Comparison of ENCODE assay signal across 19 cellular contexts in the genomic region with DNA sequence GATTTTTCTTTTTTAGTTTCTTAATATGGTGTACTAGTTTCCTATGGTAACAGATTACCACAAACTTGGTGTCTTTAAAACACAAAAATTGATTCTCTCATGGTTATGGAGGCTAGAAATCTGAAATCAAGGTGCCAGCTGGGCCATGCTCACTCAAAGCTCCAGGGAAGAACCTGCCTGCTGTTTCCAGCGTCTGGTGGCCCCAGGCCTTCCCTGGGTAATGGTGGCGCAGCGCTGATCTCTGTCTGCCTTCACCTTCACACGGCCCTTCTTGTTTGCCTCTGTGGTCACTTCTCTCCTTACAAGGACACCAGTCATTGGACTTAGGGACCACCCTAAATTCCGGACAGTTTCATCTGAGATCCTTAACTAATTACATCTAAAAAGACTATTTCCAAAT.
DNase-seq lines count a peak whose midpoint lies in the region; ATAC-seq and TF ChIP-seq lines count a peak whose summit lies in the region.
"Had no signal": no experiment of that assay in that cellular context is flagged by ENCODE, and none has a peak within 500 bp of the region (broad histone marks: within the 10 kb centered on the region; RNA-seq: fewer than 3 reads in every experiment).

No MANE protein-coding gene starts in this region.

- H3K27me3 Mint-ChIP-seq in GM23338 (ENCODE audit: insufficient read depth, low read depth, poor library complexity) (peaks cover 9% of the 10 kb centered on the region), mesothelial cell of epicardium (ENCODE audit: low read depth) (peaks cover 5% of the 10 kb centered on the region)
- H3K27me3 Mint-ChIP-seq: CD8-positive, alpha-beta memory T cell had no signal

- H3K4me1 Mint-ChIP-seq in GM23338 (peaks cover 8% of the 10 kb centered on the region; the same call in 2 of the 3 replicates), mesothelial cell of epicardium (no peaks in the 10 kb centered on the region)
- H3K4me1 Mint-ChIP-seq: CD8-positive, alpha-beta memory T cell had no signal

- H3K27me3 ChIP-seq in GM23338 (ENCODE audit: insufficient read depth) = no peaks in the 10 kb centered on the region
- H3K27me3 ChIP-seq in Panc1 (ENCODE audit: control insufficient read depth, insufficient read depth, low read length) = no peaks in the 10 kb centered on the region
- H3K27me3 ChIP-seq in iPS-20b (ENCODE audit: insufficient read depth, low read length) = no peaks in the 10 kb centered on the region
- no peaks in the 10 kb centered on the region for H3K27me3 ChIP-seq in smooth muscle cell (ENCODE audit: low read depth)

- CTCF ChIA-PET in Panc1 (lab: Charles Lee) = no interaction called here

- in situ Hi-C loops in Panc1 (cut with HindIII; ENCODE audit: low pct_unique_long_range_greater_than_20kb, low sequenced_read_pairs) = no loop called here

- POLR2A ChIA-PET in Panc1 (lab: Charles Lee) = no interaction called here

- H3K27ac Mint-ChIP-seq in GM23338 (peak overlapping the region; percentile 43; the same call in 1 of the 2 replicates), mesothelial cell of epicardium (no peak overlapping the region)

- no peaks in the 10 kb centered on the region for H3K79me2 ChIP-seq in GM23338 (replicated peaks; ENCODE audit: insufficient read depth)
- no peaks in the 10 kb centered on the region for H3K79me2 ChIP-seq in smooth muscle cell (ENCODE audit: low read depth)

- H3K9me3 Mint-ChIP-seq in GM23338 (peaks cover 3% of the 10 kb centered on the region; the same call in 1 of the 3 replicates), mesothelial cell of epicardium (no peaks in the 10 kb centered on the region)
- H3K9me3 Mint-ChIP-seq: CD8-positive, alpha-beta memory T cell had no signal

- H3K36me3 Mint-ChIP-seq in GM23338 (ENCODE audit: low read depth) (no peaks in the 10 kb centered on the region), mesothelial cell of epicardium (no peaks in the 10 kb centered on the region)
- H3K36me3 Mint-ChIP-seq: CD8-positive, alpha-beta memory T cell had no signal

- H2AFZ ChIP-seq in GM23338 (peak overlapping the region; percentile 64), smooth muscle cell (ENCODE audit: low read depth) (peak overlapping the region; percentile 52)

- no peak overlapping the region for H3K27ac ChIP-seq in GM23338 (ENCODE audit: low read depth)
- H3K27ac ChIP-seq in Panc1 (ENCODE audit: low read length) = no peak overlapping the region
- no peak overlapping the region for H3K27ac ChIP-seq in iPS-20b (ENCODE audit: low read length)
- H3K27ac ChIP-seq in smooth muscle cell (ENCODE audit: low read depth) = no peak overlapping the region
- H3K27ac ChIP-seq: RWPE1 had no signal

- no peaks in the 10 kb centered on the region for H3F3A ChIP-seq in GM23338 (replicated peaks; ENCODE audit: low read depth)
- no peaks in the 10 kb centered on the region for H3F3A ChIP-seq in smooth muscle cell (ENCODE audit: low read depth)

- H3K9ac ChIP-seq in iPS-20b (ENCODE audit: low read depth, low read length) (peak overlapping the region; percentile 13; the same call in 1 of the 2 replicates), smooth muscle cell (ENCODE audit: low read depth) (no peak overlapping the region)

- H3K9me3 ChIP-seq in Panc1 (ENCODE audit: control insufficient read depth, insufficient read depth, low read depth, low read length) (no peaks in the 10 kb centered on the region), iPS-20b (ENCODE audit: insufficient read depth, low read depth, low read length) (no peaks in the 10 kb centered on the region; the same call in 1 of the 2 replicates), smooth muscle cell (replicated peaks; ENCODE audit: low read depth) (no peaks in the 10 kb centered on the region)

- H4K20me1 ChIP-seq in GM23338 (replicated peaks; ENCODE audit: insufficient read depth) (no peaks in the 10 kb centered on the region), smooth muscle cell (ENCODE audit: low read depth) (no peaks in the 10 kb centered on the region)

- H3K4me2 ChIP-seq in GM23338 = no peak overlapping the region
- no peak overlapping the region for H3K4me2 ChIP-seq in smooth muscle cell

- ATAC-seq in GM23338 = peak; percentile 51
- 0 out of 2 replicates have a peak, but pooled peaks have one; percentile 45 for ATAC-seq in Panc1
- no peak for ATAC-seq in HG03175 (IDR thresholded peaks at IDR 0.05; ENCODE audit: unreplicated experiment)
- ATAC-seq: HepG2, PC-3 had no signal

- H3K4me3 Mint-ChIP-seq in GM23338 (no peak overlapping the region), mesothelial cell of epicardium (no peak overlapping the region)
- H3K4me3 Mint-ChIP-seq: CD8-positive, alpha-beta memory T cell had no signal

- H3K36me3 ChIP-seq in GM23338 (ENCODE audit: insufficient read depth) = no peaks in the 10 kb centered on the region
- H3K36me3 ChIP-seq in Panc1 (ENCODE audit: control insufficient read depth, insufficient read depth, low read length) = no peaks in the 10 kb centered on the region
- H3K36me3 ChIP-seq in iPS-20b (ENCODE audit: insufficient read depth, low read depth, low read length) = no peaks in the 10 kb centered on the region
- H3K36me3 ChIP-seq in smooth muscle cell (ENCODE audit: low read depth) = no peaks in the 10 kb centered on the region

- WGBS in smooth muscle cell (ENCODE audit: low lambda C conversion rate) = 59% methylated on average over 5 of the region's 5 CpGs

- no peaks in the 10 kb centered on the region for H3K9me2 ChIP-seq in GM23338 (ENCODE audit: insufficient read depth)

- intact Hi-C loops in Panc1 (cut with micrococcal nuclease; ENCODE audit: unreplicated experiment) = no loop called here

- TF ChIP-seq CTCF in GM23338 (conservative IDR thresholded peaks at IDR 0.05; ENCODE audit: low read depth in 2 of 2) (no peak), Panc1 (IDR thresholded peaks at IDR 0.05) (no peak), smooth muscle cell (IDR thresholded peaks at IDR 0.05; ENCODE audit: borderline replicate concordance, insufficient read depth, poor library complexity, severe bottlenecking) (no peak), mesothelial cell of epicardium (IDR thresholded peaks at IDR 0.05; ENCODE audit: unreplicated experiment) (no peak)

- H3K4me1 ChIP-seq in GM23338 (ENCODE audit: insufficient read depth) (no peaks in the 10 kb centered on the region), Panc1 (ENCODE audit: control insufficient read depth, insufficient read depth, low read length) (no peaks in the 10 kb centered on the region), iPS-20b (ENCODE audit: insufficient read depth, low read length) (peaks cover 4% of the 10 kb centered on the region; the same call in 1 of the 2 replicates), smooth muscle cell (ENCODE audit: low read depth) (no peaks in the 10 kb centered on the region)

- no TSS peak for BruUV-seq in Panc1 (replicated peaks; lab: Mats Ljungman, UMichigan)

- H3K4me3 ChIP-seq in GM23338 (no peak overlapping the region), Panc1 (ENCODE audit: low read depth in 2 of 2, low read length in 2 of 2) (no peak overlapping the region), iPS-20b (ENCODE audit: low read length) (no peak overlapping the region), smooth muscle cell (no peak overlapping the region)

- DNase-seq in GM23338 (ENCODE audit: low spot score) (no peak), Panc1 (ENCODE audit: low read depth, low spot score) (no peak), smooth muscle cell (lab: John Stamatoyannopoulos, UW; ENCODE audit: unreplicated experiment) (no peak), NCI-H1105 (lab: John Stamatoyannopoulos, UW) (no peak), mesothelial cell of epicardium (ENCODE audit: low spot score in 2 of 2, unreplicated experiment in 2 of 2) (no peak)
- DNase-seq: CD8-positive, alpha-beta memory T cell; DMS79 treated with DMSO at 0.1 percent for 48 hours; KBM-7; MV-4-11; NCI-H1417; NCI-H187; NCI-H2107; NCI-H524 treated with DMSO at 0.1 percent for 48 hours; PC-3; SIG-M5 had no signal

TF ChIP-seq in GM23338, 12 proteins besides CTCF, POLR2A, EP300 and RAD21 (continues in another document):
- TF ChIP-seq, protein P1, sequence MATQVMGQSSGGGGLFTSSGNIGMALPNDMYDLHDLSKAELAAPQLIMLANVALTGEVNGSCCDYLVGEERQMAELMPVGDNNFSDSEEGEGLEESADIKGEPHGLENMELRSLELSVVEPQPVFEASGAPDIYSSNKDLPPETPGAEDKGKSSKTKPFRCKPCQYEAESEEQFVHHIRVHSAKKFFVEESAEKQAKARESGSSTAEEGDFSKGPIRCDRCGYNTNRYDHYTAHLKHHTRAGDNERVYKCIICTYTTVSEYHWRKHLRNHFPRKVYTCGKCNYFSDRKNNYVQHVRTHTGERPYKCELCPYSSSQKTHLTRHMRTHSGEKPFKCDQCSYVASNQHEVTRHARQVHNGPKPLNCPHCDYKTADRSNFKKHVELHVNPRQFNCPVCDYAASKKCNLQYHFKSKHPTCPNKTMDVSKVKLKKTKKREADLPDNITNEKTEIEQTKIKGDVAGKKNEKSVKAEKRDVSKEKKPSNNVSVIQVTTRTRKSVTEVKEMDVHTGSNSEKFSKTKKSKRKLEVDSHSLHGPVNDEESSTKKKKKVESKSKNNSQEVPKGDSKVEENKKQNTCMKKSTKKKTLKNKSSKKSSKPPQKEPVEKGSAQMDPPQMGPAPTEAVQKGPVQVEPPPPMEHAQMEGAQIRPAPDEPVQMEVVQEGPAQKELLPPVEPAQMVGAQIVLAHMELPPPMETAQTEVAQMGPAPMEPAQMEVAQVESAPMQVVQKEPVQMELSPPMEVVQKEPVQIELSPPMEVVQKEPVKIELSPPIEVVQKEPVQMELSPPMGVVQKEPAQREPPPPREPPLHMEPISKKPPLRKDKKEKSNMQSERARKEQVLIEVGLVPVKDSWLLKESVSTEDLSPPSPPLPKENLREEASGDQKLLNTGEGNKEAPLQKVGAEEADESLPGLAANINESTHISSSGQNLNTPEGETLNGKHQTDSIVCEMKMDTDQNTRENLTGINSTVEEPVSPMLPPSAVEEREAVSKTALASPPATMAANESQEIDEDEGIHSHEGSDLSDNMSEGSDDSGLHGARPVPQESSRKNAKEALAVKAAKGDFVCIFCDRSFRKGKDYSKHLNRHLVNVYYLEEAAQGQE (IDR thresholded peaks at IDR 0.05; ENCODE audit: unreplicated experiment) = no peak
